In the genomic region with DNA sequence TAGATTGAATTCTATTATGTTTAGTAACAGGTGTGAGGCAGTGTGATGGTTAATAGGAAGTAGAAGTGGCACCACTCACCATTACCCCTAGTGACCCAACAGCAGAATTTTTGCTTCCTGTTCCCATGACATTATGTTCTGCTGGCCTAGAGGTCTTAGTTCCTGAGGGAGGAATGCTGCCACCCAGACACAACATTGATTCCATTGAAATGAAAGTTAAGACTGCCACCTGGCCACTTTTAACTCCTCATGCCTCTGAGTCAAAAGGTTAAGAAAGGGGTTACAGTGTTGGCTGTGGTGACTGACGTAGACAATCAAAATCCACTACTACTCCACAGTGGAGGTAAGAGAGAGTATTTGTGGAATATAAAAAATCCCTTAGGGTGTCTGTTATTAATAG, we compare ENCODE assay signal across 29 cellular contexts.
"Had no signal": no experiment of that assay in that cellular context is flagged by ENCODE, and none has a peak within 500 bp of the region (broad histone marks: within the 10 kb centered on the region; RNA-seq: fewer than 3 reads in every experiment).

No MANE protein-coding gene starts in this region.

- DNase-seq: activated B cell treated with CpG ODN at 0.5 μM for 24 hours; activated CD4-positive, alpha-beta T cell treated with anti-CD3 and anti-CD28 coated beads for 48 hours; activated CD4-positive, alpha-beta T cell treated with anti-CD3 and anti-CD28 coated beads, Interleukin-2, amount 50 U/mL, for 1 hour; activated CD4-positive, alpha-beta T cell treated with anti-CD3 and anti-CD28 coated beads, Interleukin-2, amount 50 U/mL, for 48 hours; activated CD8-positive, alpha-beta memory T cell treated with anti-CD3 and anti-CD28 coated beads for 24 hours; activated CD8-positive, alpha-beta T cell treated with anti-CD3 and anti-CD28 coated beads for 36 hours; activated effector memory CD4-positive, alpha-beta T cell treated with Interleukin-2 at 50 U/mL for 16 hours; activated gamma-delta T cell treated with Interleukin-2 at 50 U/mL for 16 hours; activated naive CD4-positive, alpha-beta T cell treated with anti-CD3 and anti-CD28 coated beads, Interleukin-2, amount 50 U/mL, for 16 hours; activated naive CD4-positive, alpha-beta T cell treated with Interleukin-2 at 50 U/mL for 16 hours; activated T-cell treated with anti-CD3 and anti-CD28 coated beads, Interleukin-2, amount 50 U/mL, for 4 hours; amniotic stem cell; anterior cingulate cortex; body of pancreas; caudate nucleus; colonic mucosa; effector CD8-positive, alpha-beta T cell; erythroblast; foreskin keratinocyte; gastrocnemius medialis; glutamatergic neuron; T-helper 1 cell; T-helper 17 cell; T1000; WERI-Rb-1 had no signal

- H3K27ac ChIP-seq: body of pancreas, colonic mucosa, esophagus muscularis mucosa, foreskin keratinocyte, gastrocnemius medialis, WERI-Rb-1 had no signal

- H3K9me3 Mint-ChIP-seq: activated B cell treated with CpG ODN at 0.5 μM for 24 hours; activated CD8-positive, alpha-beta T cell treated with anti-CD3 and anti-CD28 coated beads for 36 hours; activated T-cell treated with anti-CD3 and anti-CD28 coated beads, Interleukin-2, amount 50 U/mL, for 4 hours; activated T-helper 17 cell treated with anti-CD3 and anti-CD28 coated beads, Interleukin-2, amount 50 U/mL, for 72 hours; T-helper 2 cell treated with Interferon-gamma antibody and Interleukin-4, amounts not matched to agents 5 μg/mL and 100 μg/mL, for 36 hours had no signal

- H3K4me3 Mint-ChIP-seq: activated B cell treated with CpG ODN at 0.5 μM for 24 hours; activated CD8-positive, alpha-beta T cell treated with anti-CD3 and anti-CD28 coated beads for 36 hours; activated naive CD8-positive, alpha-beta T cell; activated T-cell treated with anti-CD3 and anti-CD28 coated beads, Interleukin-2, amount 50 U/mL, for 4 hours; activated T-helper 17 cell treated with anti-CD3 and anti-CD28 coated beads, Interleukin-2, amount 50 U/mL, for 72 hours; T-helper 17 cell; T-helper 2 cell treated with Interferon-gamma antibody and Interleukin-4, amounts not matched to agents 5 μg/mL and 100 μg/mL, for 36 hours had no signal

- H3K4me1 Mint-ChIP-seq: activated B cell treated with CpG ODN at 0.5 μM for 24 hours; activated T-helper 17 cell treated with anti-CD3 and anti-CD28 coated beads, Interleukin-2, amount 50 U/mL, for 72 hours; T-helper 17 cell had no signal

- H3K27me3 ChIP-seq: body of pancreas, colonic mucosa, esophagus muscularis mucosa, foreskin keratinocyte, gastrocnemius medialis had no signal

- H3K9me3 ChIP-seq: body of pancreas, colonic mucosa, esophagus muscularis mucosa, gastrocnemius medialis had no signal

- H3K4me1 ChIP-seq: body of pancreas, colonic mucosa, esophagus muscularis mucosa, foreskin keratinocyte, gastrocnemius medialis had no signal

- H3K27me3 Mint-ChIP-seq: activated B cell treated with CpG ODN at 0.5 μM for 24 hours; activated CD8-positive, alpha-beta T cell treated with anti-CD3 and anti-CD28 coated beads for 36 hours; activated naive CD8-positive, alpha-beta T cell; activated T-helper 17 cell treated with anti-CD3 and anti-CD28 coated beads, Interleukin-2, amount 50 U/mL, for 72 hours had no signal

- H3K27ac Mint-ChIP-seq: activated B cell treated with CpG ODN at 0.5 μM for 24 hours; activated CD8-positive, alpha-beta T cell treated with anti-CD3 and anti-CD28 coated beads for 36 hours; activated naive CD8-positive, alpha-beta T cell; activated T-helper 17 cell treated with anti-CD3 and anti-CD28 coated beads, Interleukin-2, amount 50 U/mL, for 72 hours; T-helper 17 cell; T-helper 2 cell treated with Interferon-gamma antibody and Interleukin-4, amounts not matched to agents 5 μg/mL and 100 μg/mL, for 36 hours had no signal

- H3K36me3 ChIP-seq: colonic mucosa, esophagus muscularis mucosa, gastrocnemius medialis, WERI-Rb-1 had no signal

- H3K4me3 ChIP-seq: body of pancreas, colonic mucosa, esophagus muscularis mucosa, gastrocnemius medialis had no signal

- H3K36me3 Mint-ChIP-seq: activated naive CD8-positive, alpha-beta T cell had no signal
